In genomic region chr1:209756608-209757445, GRCh38 we compare ENCODE assay signal across 8 cellular contexts. TPM values are rescaled to one million over a fixed set of nuclear protein-coding genes. Genes with fewer than 3 reads are reported as not detected.
DNase-seq lines count a peak whose midpoint lies in the region; ATAC-seq and TF ChIP-seq lines count a peak whose summit lies in the region.

No MANE protein-coding gene starts in this region.

- WGBS in esophagus muscularis mucosa = 79% methylated on average over 4 of the region's 5 CpGs

- TF ChIP-seq CTCF in esophagus muscularis mucosa (IDR thresholded peaks at IDR 0.05) = no peak

- no peak for TF ChIP-seq POLR2A in esophagus muscularis mucosa (IDR thresholded peaks at IDR 0.05; ENCODE audit: low read depth)

- H3K4me3 Mint-ChIP-seq in T-helper 17 cell = peak overlapping the region; percentile 99

- no peaks in the 10 kb centered on the region for H3K36me3 ChIP-seq in esophagus muscularis mucosa

- no peak overlapping the region for H3K27ac Mint-ChIP-seq in T-helper 17 cell

- peak; percentile 33 for ATAC-seq in GM18867 (IDR thresholded peaks at IDR 0.05; ENCODE audit: unreplicated experiment)
- peak; percentile 24 for ATAC-seq in HG02852 (IDR thresholded peaks at IDR 0.05; ENCODE audit: unreplicated experiment)
- peak; percentile 56 for ATAC-seq in T-helper 17 cell

- intact Hi-C loops in esophagus muscularis mucosa (cut with DNase I) = no loop called here

- H3K27ac ChIP-seq in esophagus muscularis mucosa (replicated peaks in 1 of 4) (peak overlapping the region in 1 of 4 donors; percentile 25), substantia nigra (ENCODE audit: low read depth, low read length, poor library complexity, severe bottlenecking) (peak overlapping the region; percentile 54)

- H3K4me1 ChIP-seq in esophagus muscularis mucosa = peaks cover 0 to 6% (median 2%) of the 10 kb centered on the region in 4 donors

- peak overlapping the region in 3 of 4 donors; percentile 4 to 33 (median 17) for H3K4me3 ChIP-seq in esophagus muscularis mucosa

- peaks cover 10% of the 10 kb centered on the region for H3K36me3 Mint-ChIP-seq in T-helper 17 cell (ENCODE audit: low read depth)

- H3K27me3 Mint-ChIP-seq in T-helper 17 cell = no peaks in the 10 kb centered on the region

- H3K27me3 ChIP-seq in esophagus muscularis mucosa = no peaks in the 10 kb centered on the region

- TF ChIP-seq EP300 in esophagus muscularis mucosa (IDR thresholded peaks at IDR 0.05) = no peak

- peaks cover 64% of the 10 kb centered on the region for H3K4me1 Mint-ChIP-seq in T-helper 17 cell

- DNase-seq in T-helper 17 cell (peak in 2 of 3 donors; percentile 18 to 26), esophagus muscularis mucosa (ENCODE audit: extremely low spot score) (no peak), substantia nigra (lab: John Stamatoyannopoulos, UW) (peak in 22 of 49 donors; percentile 6 to 45 (median 24)), NCI-H82 treated with DMSO at 0.1 percent for 48 hours (lab: John Stamatoyannopoulos, UW; ENCODE audit: unreplicated experiment) (no peak), NCI-H1092 treated with DMSO at 0.1 percent for 48 hours (lab: John Stamatoyannopoulos, UW) (no peak), EL (no peak)

- H3K9me3 ChIP-seq in T-helper 17 cell (ENCODE audit: control insufficient read depth, low read length, poor library complexity, severe bottlenecking) = no peaks in the 10 kb centered on the region
- no peaks in the 10 kb centered on the region for H3K9me3 ChIP-seq in esophagus muscularis mucosa

RNA-seq across cellular contexts. Expression of gene TRAF3IP3, which starts 1.0 kb away (rescaled TPM):
- total RNA-seq in T-helper 17 cell (100 to 1,000 TPM; 286 to 288 TPM), esophagus muscularis mucosa (1 to 10 TPM; 1.0 to 4.3 (median 2.8) TPM)

RNA-seq across cellular contexts. Expression of gene C1orf74, which starts 27.5 kb away (rescaled TPM):
- total RNA-seq in T-helper 17 cell = under 1 TPM; 0.42 to 0.50 TPM
- 1 to 10 TPM in 2 of 4 donors, under 1 TPM in 2; 0.42 to 1.6 (median 0.86) TPM for total RNA-seq in esophagus muscularis mucosa

RNA-seq across cellular contexts. Expression of gene IRF6, which starts 49.1 kb away (rescaled TPM):
- total RNA-seq in T-helper 17 cell (1 to 10 TPM in 1 of 2 donors, under 1 TPM in 1; 0.20 to 1.1 TPM), esophagus muscularis mucosa (1 to 10 TPM in 1 of 4 donors, under 1 TPM in 3; 0.46 to 1.2 (median 0.75) TPM)

RNA-seq across cellular contexts. Expression of gene HSD11B1, which starts 52.2 kb away (rescaled TPM):
- total RNA-seq in T-helper 17 cell (1 to 10 TPM; 1.2 to 4.0 TPM), esophagus muscularis mucosa (10 to 100 TPM in 1 of 4 donors, 1 to 10 TPM in 3; 5.0 to 17.2 (median 6.2) TPM)

Comparison
In these comparisons a context has a peak if more than half of its experiments do, and no peak if none do; other contexts are left out.
1. DNase-seq: peak in T-helper 17 cell (2 of 3); none in esophagus muscularis mucosa (single experiment), NCI-H82 treated with DMSO at 0.1 percent for 48 hours (single experiment), NCI-H1092 treated with DMSO at 0.1 percent for 48 hours (single experiment) and EL (single experiment).
2. RNA of gene TRAF3IP3, which starts 1.0 kb away (total RNA-seq): 286 to 288 TPM in T-helper 17 cell; 1.0 to 4.3 TPM in esophagus muscularis mucosa; every median in the first group is over 10 times any median in the second.
3. Peak in every context shown above with its lines, with median percentiles within 50 percentile points of each other: ATAC-seq.